24 cellular contexts compared by ENCODE assay signal in genomic region chr6:152566040-152566875, GRCh38.
A peak's percentile ranks its signal among the peaks of the same experiment; 100 is the strongest.
DNase-seq lines count a peak whose midpoint lies in the region; FAIRE-seq and TF ChIP-seq lines count a peak whose summit lies in the region.
"Had no signal": no experiment of that assay in that cellular context is flagged by ENCODE, and none has a peak within 500 bp of the region (broad histone marks: within the 10 kb centered on the region; RNA-seq: fewer than 3 reads in every experiment).

No MANE protein-coding gene starts in this region.

- POLR2A ChIA-PET in endothelial cell of umbilical vein (lab: Charles Lee), result no interaction called here

- dilution Hi-C loops in endothelial cell of umbilical vein (cut with MboI; ENCODE audit: extremely low pct_ligation_motif_present, low sequenced_read_pairs), result no loop called here

- H3K4me1 ChIP-seq in endothelial cell of umbilical vein (ENCODE audit: control insufficient read depth, extremely low read depth, insufficient read depth, low read length), result peaks cover 3% of the 10 kb centered on the region
- H3K4me1 ChIP-seq in ovary (ENCODE audit: insufficient read depth), result peaks cover 10% of the 10 kb centered on the region
- H3K4me1 ChIP-seq in BE2C, result no peaks in the 10 kb centered on the region

- no peaks in the 10 kb centered on the region for H3K9me1 ChIP-seq in endothelial cell of umbilical vein (replicated peaks; ENCODE audit: control insufficient read depth, extremely low read depth, insufficient read depth, low read length)

- H3K4me3 ChIP-seq in endothelial cell of umbilical vein (replicated peaks in 1 of 3; ENCODE audit: insufficient read depth in 1 of 3, low read depth in 1 of 3, low read length in 3 of 3) (no peak overlapping the region), ovary (no peak overlapping the region), BE2C (ENCODE audit: low read depth, low read length) (no peak overlapping the region)
- H3K4me3 ChIP-seq: BLaER1 treated with 17β-estradiol and CSF1 and Interleukin-3, amounts not matched to agents 10 nM and 100 nM had no signal

- no peak for TF ChIP-seq POLR2A in endothelial cell of umbilical vein (IDR thresholded peaks at IDR 0.05; ENCODE audit: low read depth, low read length)
- peak; percentile 30 for TF ChIP-seq POLR2A in ovary (IDR thresholded peaks at IDR 0.05)

- no peaks in the 10 kb centered on the region for H4K20me1 ChIP-seq in endothelial cell of umbilical vein (replicated peaks; ENCODE audit: control insufficient read depth, extremely low read depth, insufficient read depth, low read length)
- H4K20me1 ChIP-seq: BLaER1 treated with 17β-estradiol and CSF1 and Interleukin-3, amounts not matched to agents 10 nM and 100 nM had no signal

- TF ChIP-seq EP300 in ovary (IDR thresholded peaks at IDR 0.05), result no peak

- no TSS peak for BruUV-seq in endothelial cell of umbilical vein (replicated peaks; lab: Mats Ljungman, UMichigan)

- TF ChIP-seq CTCF in endothelial cell of umbilical vein (IDR thresholded peaks at IDR 0.05; ENCODE audit: extremely low read depth in 1 of 2, insufficient read depth in 1 of 2, low read depth in 1 of 2, low read length in 2 of 2), result no peak
- no peak for TF ChIP-seq CTCF in ovary (IDR thresholded peaks at IDR 0.05)
- no peak for TF ChIP-seq CTCF in BE2C (IDR thresholded peaks at IDR 0.05; ENCODE audit: low read depth, low read length)

- H3K36me3 ChIP-seq in endothelial cell of umbilical vein (ENCODE audit: control insufficient read depth in 2 of 2, extremely low read depth in 1 of 2, insufficient read depth in 2 of 2, low read length in 2 of 2) (no peaks in the 10 kb centered on the region), ovary (no peaks in the 10 kb centered on the region), BE2C (no peaks in the 10 kb centered on the region)
- H3K36me3 ChIP-seq: BLaER1 treated with 17β-estradiol and CSF1 and Interleukin-3, amounts not matched to agents 10 nM and 100 nM had no signal

- no peak overlapping the region for H3K4me2 ChIP-seq in endothelial cell of umbilical vein (ENCODE audit: insufficient read depth, low read length)
- H3K4me2 ChIP-seq: BLaER1 treated with 17β-estradiol and CSF1 and Interleukin-3, amounts not matched to agents 10 nM and 100 nM had no signal

- DNase-seq in G401 (ENCODE audit: low spot score), result peak; percentile 96
- DNase-seq in NCI-H82 treated with DMSO at 0.1 percent for 48 hours (lab: John Stamatoyannopoulos, UW; ENCODE audit: unreplicated experiment), result peak; percentile 23
- DNase-seq in endothelial cell of umbilical vein (ENCODE audit: low read depth, low spot score), result peak; percentile 14
- peak in 4 of 5 donors; percentile 38 to 70 (median 54) for DNase-seq in ovary
- no peak for DNase-seq in BE2C
- no peak for DNase-seq in stimulated activated naive CD4-positive, alpha-beta T cell (lab: John Stamatoyannopoulos, UW)
- DNase-seq in T-helper 9 cell, result no peak
- no peak for DNase-seq in SKM-1 (lab: John Stamatoyannopoulos, UW; ENCODE audit: unreplicated experiment)
- DNase-seq: ACHN; activated naive CD4-positive, alpha-beta T cell treated with Interleukin-2 at 50 U/mL for 16 hours; activated T-cell treated with anti-CD3 and anti-CD28 coated beads, Interleukin-2, amount 50 U/mL, for 4 hours; amygdala; dermis blood vessel endothelial cell; EL; KG1; NCI-H1417 treated with DMSO at 0.1 percent for 48 hours; NCI-H446 treated with DMSO at 0.1 percent for 48 hours; NK-92 treated with Interleukin-12 subunit alpha and Interleukin-12 subunit beta, amount 100 ng/mL, for 24 hours; occipital lobe; SHP77; stimulated activated CD4-positive, alpha-beta T cell treated with anti-CD3 and anti-CD28 coated beads, Interleukin-2, amount 100 ng/mL, for 48 hours; SW 1271 had no signal

- H3K27ac ChIP-seq in endothelial cell of umbilical vein (ENCODE audit: insufficient read depth, low read depth, low read length) (no peak overlapping the region), ovary (peak overlapping the region in 1 of 2 donors; percentile 88)
- H3K27ac ChIP-seq: BLaER1 treated with 17β-estradiol and CSF1 and Interleukin-3, amounts not matched to agents 10 nM and 100 nM had no signal

- H3K9me3 ChIP-seq in endothelial cell of umbilical vein (replicated peaks; ENCODE audit: control insufficient read depth, insufficient read depth, low read length) (no peaks in the 10 kb centered on the region), ovary (no peaks in the 10 kb centered on the region), BE2C (no peaks in the 10 kb centered on the region)
- H3K9me3 ChIP-seq: BLaER1 treated with 17β-estradiol and CSF1 and Interleukin-3, amounts not matched to agents 10 nM and 100 nM had no signal

- in situ Hi-C loops in G401 (cut with HindIII; ENCODE audit: low sequenced_read_pairs), result no loop called here

- WGBS in ovary, 3 donors, result 9 to 25% (median 19%) methylated on average over 7 of the region's 7 CpGs

- intact Hi-C loops in endothelial cell of umbilical vein (cut with micrococcal nuclease), result no loop called here
- intact Hi-C loops in ovary (cut with DNase I), result loop anchor here in 1 of 4 donors (5.0 kb wide), 1 partner anchor 71 kb away; the partner anchor contains the start of gene SYNE1

- no peaks in the 10 kb centered on the region for H3K79me2 ChIP-seq in endothelial cell of umbilical vein (ENCODE audit: control insufficient read depth, insufficient read depth, low read length)

- CTCF ChIA-PET in endothelial cell of umbilical vein (lab: Charles Lee), result interaction anchor here (1.4 kb wide), 1 partner anchor 14 kb away, joined by 3 read pairs; no protein-coding TSS in a partner anchor

- H3K9ac ChIP-seq in endothelial cell of umbilical vein (replicated peaks; ENCODE audit: extremely low read depth, insufficient read depth, low read length), result no peak overlapping the region
- H3K9ac ChIP-seq: BLaER1 treated with 17β-estradiol and CSF1 and Interleukin-3, amounts not matched to agents 10 nM and 100 nM had no signal

- peaks cover 0 to 5% of the 10 kb centered on the region in 2 experiments for H3K27me3 ChIP-seq in endothelial cell of umbilical vein (ENCODE audit: control insufficient read depth in 2 of 2, insufficient read depth in 2 of 2, low read length in 2 of 2)
- no peaks in the 10 kb centered on the region for H3K27me3 ChIP-seq in ovary
- H3K27me3 ChIP-seq in BE2C, result peaks cover 15% of the 10 kb centered on the region
- H3K27me3 ChIP-seq: BLaER1 treated with 17β-estradiol and CSF1 and Interleukin-3, amounts not matched to agents 10 nM and 100 nM had no signal

- H2AFZ ChIP-seq in endothelial cell of umbilical vein (ENCODE audit: low read depth, low read length), result no peak overlapping the region

- FAIRE-seq in endothelial cell of umbilical vein (lab: Jason Lieb, UNC), result no peak
- FAIRE-seq: bronchial epithelial cell had no signal

TF ChIP-seq in endothelial cell of umbilical vein, 7 proteins besides CTCF, POLR2A, EP300 and RAD21:
- TF ChIP-seq GATA2 (IDR thresholded peaks at IDR 0.05; ENCODE audit: insufficient read depth, insufficient read length, low read depth, low read length), result no peak
- TF ChIP-seq MAX (IDR thresholded peaks at IDR 0.05; ENCODE audit: insufficient read depth, insufficient read length), result no peak
- no peak for TF ChIP-seq MYC (IDR thresholded peaks at IDR 0.05; ENCODE audit: low read depth, low read length)
- no peak for TF ChIP-seq FOS (IDR thresholded peaks at IDR 0.05; ENCODE audit: borderline replicate concordance, insufficient read depth, low read length)

Comparison
In these comparisons a context has a peak if more than half of its experiments do, and no peak if none do; other contexts are left out.
1. DNase-seq: peak in G401 (single experiment), NCI-H82 treated with DMSO at 0.1 percent for 48 hours (single experiment), endothelial cell of umbilical vein (single experiment) and ovary (4 of 5); none in BE2C (single experiment), stimulated activated naive CD4-positive, alpha-beta T cell (0 of 6), T-helper 9 cell (single experiment) and SKM-1 (single experiment).